In genomic region chr17:8289103-8289397, GRCh38 we compare ENCODE assay signal across 8 cellular contexts. TPM values are rescaled to one million over a fixed set of nuclear protein-coding genes. Genes with fewer than 3 reads are reported as not detected.
A peak's percentile ranks its signal among the peaks of the same experiment; 100 is the strongest.
DNase-seq lines count a peak whose midpoint lies in the region; ATAC-seq and TF ChIP-seq lines count a peak whose summit lies in the region.

No MANE protein-coding gene starts in this region.

- peaks cover 19% of the 10 kb centered on the region for H3K4me1 ChIP-seq in psoas muscle

- in situ Hi-C loops in KBM-7 (cut with MboI; ENCODE audit: low pct_unique_long_range_greater_than_20kb, low sequenced_read_pairs): no loop called here

- TF ChIP-seq CTCF in fibroblast of pulmonary artery (IDR thresholded peaks at IDR 0.05; ENCODE audit: low read length, missing control alignments) (no peak), psoas muscle (IDR thresholded peaks at IDR 0.05) (no peak)

- no peaks in the 10 kb centered on the region for H3K9me3 ChIP-seq in psoas muscle

- H3K36me3 ChIP-seq in psoas muscle (ENCODE audit: insufficient read depth in 1 of 2, low read depth in 1 of 2): no peaks in the 10 kb centered on the region

- ATAC-seq in Right ventricle myocardium superior (ENCODE audit: poor library complexity) (no peak), left cardiac atrium (no peak), psoas muscle (no peak)

- WGBS in psoas muscle, 3 donors: 4 to 9% (median 6%) methylated on average over 17 of the region's 17 CpGs

- intact Hi-C loops in Right ventricle myocardium superior (cut with DNase I): no loop called here
- intact Hi-C loops in left cardiac atrium (cut with DNase I): loop anchor here in 1 of 2 donors (5.0 kb wide), 1 partner anchor 37 kb away; no protein-coding TSS in a partner anchor
- intact Hi-C loops in psoas muscle (cut with DNase I): loop anchor here (2.0 to 5.0 kb wide), 2 partner anchors 37 to 40 kb away; partner anchors contain the start of genes CTC1 (in 1 of the 2) and PFAS (in 1 of the 2)

- peak overlapping the region; percentile 90 for H3K4me3 ChIP-seq in fibroblast of pulmonary artery (replicated peaks; ENCODE audit: low read depth, low read length)
- H3K4me3 ChIP-seq in psoas muscle: peak overlapping the region; percentile 78

- DNase-seq in Right ventricle myocardium superior (peak; percentile 91), left cardiac atrium (no peak), T-helper 22 cell (ENCODE audit: low read depth) (peak; percentile 25), fibroblast of pulmonary artery (ENCODE audit: low read depth) (no peak), psoas muscle (peak; percentile 81 to 87), DMS53 (lab: John Stamatoyannopoulos, UW) (no peak), kidney tubule cell (ENCODE audit: low spot score) (no peak), KBM-7 (no peak)

- peak overlapping the region; percentile 90 for H3K27ac ChIP-seq in psoas muscle

- no peaks in the 10 kb centered on the region for H3K27me3 ChIP-seq in psoas muscle (ENCODE audit: insufficient read depth in 3 of 3, low read length in 2 of 3)

RNA-seq across cellular contexts. Expression of gene RANGRF, which starts 0.6 kb away (rescaled TPM):
- total RNA-seq in Right ventricle myocardium superior: 23.2 TPM
- 10 to 100 TPM; 23.3 to 25.7 TPM for total RNA-seq in left cardiac atrium
- 10 to 100 TPM in 3 of 4 donors, 1 to 10 TPM in 1; 9.0 to 16.3 (median 11.7) TPM for total RNA-seq in psoas muscle
- 10 to 100 TPM; 17.8 to 24.3 (median 22.1) TPM for polyA plus RNA-seq in psoas muscle

RNA-seq across cellular contexts. Expression of gene SLC25A35, which starts 6.2 kb away (rescaled TPM):
- total RNA-seq in Right ventricle myocardium superior: 1.00 TPM
- 1 to 10 TPM; 2.2 to 2.8 TPM for total RNA-seq in left cardiac atrium
- total RNA-seq in psoas muscle: 1 to 10 TPM in 3 of 4 donors, under 1 TPM in 1; 0.69 to 2.5 (median 1.5) TPM
- 1 to 10 TPM in 2 of 3 donors, under 1 TPM in 1; 0.82 to 4.2 (median 1.1) TPM for polyA plus RNA-seq in psoas muscle

RNA-seq across cellular contexts. Expression of gene ARHGEF15, which starts 21.0 kb away (rescaled TPM):
- 17.2 TPM for total RNA-seq in Right ventricle myocardium superior
- 10 to 100 TPM; 14.3 to 27.4 TPM for total RNA-seq in left cardiac atrium
- total RNA-seq in psoas muscle: 10 to 100 TPM in 2 of 4 donors, 1 to 10 TPM in 2; 6.2 to 13.6 (median 10.7) TPM
- 10 to 100 TPM in 1 of 3 donors, 1 to 10 TPM in 2; 4.9 to 14.5 (median 5.4) TPM for polyA plus RNA-seq in psoas muscle

RNA-seq across cellular contexts. Expression of gene PFAS, which starts 40.0 kb away (rescaled TPM):
- total RNA-seq in Right ventricle myocardium superior (10.0 TPM), left cardiac atrium (10 to 100 TPM; 13.5 to 24.1 TPM), psoas muscle (10 to 100 TPM; 10.7 to 15.6 (median 13.3) TPM)
- polyA plus RNA-seq in psoas muscle: 10 to 100 TPM in 1 of 3 donors, 1 to 10 TPM in 2; 4.9 to 10.0 (median 7.5) TPM

RNA-seq across cellular contexts. Expression of gene CTC1, which starts 41.2 kb away (rescaled TPM):
- total RNA-seq in Right ventricle myocardium superior (13.0 TPM), left cardiac atrium (10 to 100 TPM; 16.0 to 16.6 TPM), psoas muscle (10 to 100 TPM; 11.0 to 19.6 (median 13.7) TPM)
- polyA plus RNA-seq in psoas muscle: 1 to 10 TPM; 2.7 to 6.3 (median 4.6) TPM

Comparison
In these comparisons a context has a peak if more than half of its experiments do, and no peak if none do; other contexts are left out.
1. DNase-seq: peak in Right ventricle myocardium superior (single experiment), T-helper 22 cell (single experiment) and psoas muscle (2 of 2); none in left cardiac atrium (single experiment), fibroblast of pulmonary artery (single experiment), DMS53 (single experiment), kidney tubule cell (single experiment) and KBM-7 (single experiment).